In genomic region chrX:70208479-70208878, GRCh38 we compare ENCODE assay signal across 23 cellular contexts. TPM values are rescaled to one million over a fixed set of nuclear protein-coding genes. Genes with fewer than 3 reads are reported as not detected.
DNase-seq lines count a peak whose midpoint lies in the region; ATAC-seq and TF ChIP-seq lines count a peak whose summit lies in the region.
"Had no signal": no experiment of that assay in that cellular context is flagged by ENCODE, and none has a peak within 500 bp of the region (broad histone marks: within the 10 kb centered on the region; RNA-seq: fewer than 3 reads in every experiment).

No MANE protein-coding gene starts in this region.

- no peak overlapping the region for H3K27ac ChIP-seq in CD8-positive, alpha-beta T cell (ENCODE audit: low read depth, low read length)
- H3K27ac ChIP-seq in osteoblast (ENCODE audit: low read depth, low read length), result no peak overlapping the region
- H3K27ac ChIP-seq: KMS-11 had no signal

- CTCF ChIA-PET in CD8-positive, alpha-beta T cell (lab: Charles Lee), result no interaction called here

- H3K9me3 Mint-ChIP-seq in CD8-positive, alpha-beta T cell, result no peaks in the 10 kb centered on the region
- H3K9me3 Mint-ChIP-seq in progenitor cell of endocrine pancreas (ENCODE audit: low read depth), result peaks cover 27% of the 10 kb centered on the region

- H4K20me1 ChIP-seq in osteoblast (ENCODE audit: insufficient read depth, low read length), result no peaks in the 10 kb centered on the region

- no peaks in the 10 kb centered on the region for H3K4me1 ChIP-seq in CD8-positive, alpha-beta T cell (ENCODE audit: insufficient read depth, low read length)
- no peaks in the 10 kb centered on the region for H3K4me1 ChIP-seq in osteoblast (ENCODE audit: insufficient read depth, low read length)
- H3K4me1 ChIP-seq: BE2C had no signal

- no peak for DNase-seq in CD8-positive, alpha-beta T cell
- DNase-seq in NCI-H2029 treated with DMSO at 0.1 percent for 48 hours (lab: John Stamatoyannopoulos, UW) (peak; percentile 9), amniotic epithelial cell (ENCODE audit: low read depth) (peak; percentile 1), fibroblast of peridontal ligament (ENCODE audit: extremely low read depth) (peak; percentile 13), progenitor cell of endocrine pancreas (ENCODE audit: low spot score, unreplicated experiment) (no peak), osteoblast (ENCODE audit: insufficient read length, low spot score, missing footprints) (no peak), NCI-H187 treated with DMSO at 0.1 percent for 48 hours (lab: John Stamatoyannopoulos, UW) (no peak)
- DNase-seq: BE2C; CD4-positive, CD25-positive, alpha-beta regulatory T cell; DMS153; NCI-H1417; NCI-H187; NCI-H446 treated with DMSO at 0.1 percent for 48 hours; NCI-H774; RPMI8226; SIG-M5 had no signal

- H3K4me2 ChIP-seq in osteoblast (ENCODE audit: insufficient read depth, low read length), result no peak overlapping the region
- H3K4me2 ChIP-seq: KMS-11 had no signal

- H3K27me3 ChIP-seq in CD8-positive, alpha-beta T cell (ENCODE audit: insufficient read depth, low read length), result no peaks in the 10 kb centered on the region
- peaks cover 9% of the 10 kb centered on the region for H3K27me3 ChIP-seq in osteoblast (ENCODE audit: insufficient read depth, low read length)
- H3K27me3 ChIP-seq: BE2C had no signal

- H3K27ac Mint-ChIP-seq in CD8-positive, alpha-beta T cell, result peak overlapping the region; percentile 2
- no peak overlapping the region for H3K27ac Mint-ChIP-seq in progenitor cell of endocrine pancreas
- H3K27ac Mint-ChIP-seq: CD4-positive, CD25-positive, alpha-beta regulatory T cell had no signal

- H3K27me3 Mint-ChIP-seq in CD8-positive, alpha-beta T cell (ENCODE audit: low read depth), result no peaks in the 10 kb centered on the region
- no peaks in the 10 kb centered on the region for H3K27me3 Mint-ChIP-seq in progenitor cell of endocrine pancreas

- no peaks in the 10 kb centered on the region for H3K36me3 Mint-ChIP-seq in CD8-positive, alpha-beta T cell
- no peaks in the 10 kb centered on the region for H3K36me3 Mint-ChIP-seq in progenitor cell of endocrine pancreas (ENCODE audit: insufficient read depth)
- H3K36me3 Mint-ChIP-seq: CD4-positive, CD25-positive, alpha-beta regulatory T cell had no signal

- TF ChIP-seq CTCF in CD8-positive, alpha-beta T cell (IDR thresholded peaks at IDR 0.05), result no peak
- TF ChIP-seq CTCF in progenitor cell of endocrine pancreas (IDR thresholded peaks at IDR 0.05; ENCODE audit: unreplicated experiment) (no peak), osteoblast (IDR thresholded peaks at IDR 0.05; ENCODE audit: extremely low read depth, low read depth, low read length) (no peak)

- H3K4me1 Mint-ChIP-seq in CD8-positive, alpha-beta T cell (ENCODE audit: low read depth), result no peaks in the 10 kb centered on the region
- no peaks in the 10 kb centered on the region for H3K4me1 Mint-ChIP-seq in progenitor cell of endocrine pancreas (ENCODE audit: low read depth)
- H3K4me1 Mint-ChIP-seq: CD4-positive, CD25-positive, alpha-beta regulatory T cell had no signal

- intact Hi-C loops in CD8-positive, alpha-beta T cell (cut with DNase I, micrococcal nuclease), result no loop called here

- H2AFZ ChIP-seq in osteoblast (ENCODE audit: low read length), result no peak overlapping the region

- no peaks in the 10 kb centered on the region for H3K9me3 ChIP-seq in CD8-positive, alpha-beta T cell (ENCODE audit: low read length)
- H3K9me3 ChIP-seq in osteoblast (ENCODE audit: low read depth, low read length), result no peaks in the 10 kb centered on the region
- H3K9me3 ChIP-seq: BE2C had no signal

- no peaks in the 10 kb centered on the region for H3K36me3 ChIP-seq in CD8-positive, alpha-beta T cell (ENCODE audit: insufficient read depth, low read length)
- no peaks in the 10 kb centered on the region for H3K36me3 ChIP-seq in osteoblast (ENCODE audit: insufficient read depth, low read length)
- H3K36me3 ChIP-seq: BE2C had no signal

- ATAC-seq in CD8-positive, alpha-beta T cell, result no peak
- no peak for ATAC-seq in GM21723 (IDR thresholded peaks at IDR 0.05; ENCODE audit: unreplicated experiment)
- ATAC-seq: SK-N-SH treated with all-trans-retinoic acid at 6 μM for 48 hours had no signal

- no peak overlapping the region for H3K4me3 Mint-ChIP-seq in CD8-positive, alpha-beta T cell
- H3K4me3 Mint-ChIP-seq in progenitor cell of endocrine pancreas (ENCODE audit: low read depth), result no peak overlapping the region
- H3K4me3 Mint-ChIP-seq: CD4-positive, CD25-positive, alpha-beta regulatory T cell had no signal

- POLR2A ChIA-PET in CD8-positive, alpha-beta T cell (lab: Charles Lee), result no interaction called here

- no peak overlapping the region for H3K4me3 ChIP-seq in CD8-positive, alpha-beta T cell (ENCODE audit: low read depth, low read length)
- H3K4me3 ChIP-seq in osteoblast (ENCODE audit: insufficient read depth, low read length), result no peak overlapping the region

- no peaks in the 10 kb centered on the region for H3K79me2 ChIP-seq in osteoblast (ENCODE audit: insufficient read depth, low read length)

RNA-seq across cellular contexts. Expression of gene AWAT1, which starts 26.0 kb away (rescaled TPM):
- not detected for total RNA-seq in CD8-positive, alpha-beta T cell
- total RNA-seq in progenitor cell of endocrine pancreas (not detected in 2 replicates), osteoblast (not detected in 2 replicates)
- total RNA-seq: A172; CD4-positive, CD25-positive, alpha-beta regulatory T cell; H1; HT-29; M059J had no signal

RNA-seq across cellular contexts. Expression of gene DGAT2L6, which starts 31.2 kb away (rescaled TPM):
- not detected for total RNA-seq in CD8-positive, alpha-beta T cell
- total RNA-seq in progenitor cell of endocrine pancreas (not detected in 2 replicates), osteoblast (not detected in 2 replicates)
- total RNA-seq: A172; CD4-positive, CD25-positive, alpha-beta regulatory T cell; H1; HT-29; M059J had no signal

RNA-seq across cellular contexts. Expression of gene P2RY4, which starts 51.5 kb away (rescaled TPM):
- total RNA-seq in CD8-positive, alpha-beta T cell, result not detected
- total RNA-seq in progenitor cell of endocrine pancreas (0.38 TPM in 1 of 2 replicates, not detected in the other), osteoblast (under 0.01 and 0.29 TPM in 2 replicates)
- total RNA-seq: A172, H1, HT-29 had no signal

RNA-seq across cellular contexts. Expression of gene ARR3, which starts 59.7 kb away (rescaled TPM):
- total RNA-seq in CD8-positive, alpha-beta T cell, result not detected
- total RNA-seq in progenitor cell of endocrine pancreas (not detected in 2 replicates), osteoblast (not detected in 2 replicates)
- total RNA-seq: A172; CD4-positive, CD25-positive, alpha-beta regulatory T cell; H1; HT-29; M059J had no signal

Comparison
In these comparisons a context has a peak if more than half of its experiments do, and no peak if none do; other contexts are left out.
1. DNase-seq: peak in NCI-H2029 treated with DMSO at 0.1 percent for 48 hours (single experiment), amniotic epithelial cell (single experiment) and fibroblast of peridontal ligament (single experiment); none in CD8-positive, alpha-beta T cell (0 of 7), progenitor cell of endocrine pancreas (single experiment), osteoblast (single experiment) and NCI-H187 treated with DMSO at 0.1 percent for 48 hours (single experiment).